1 cellular context compared by ENCODE assay signal in genomic region chr19:36460046-36460445, GRCh38.
TF ChIP-seq lines count a peak whose summit lies in the region.

No MANE protein-coding gene starts in this region.

TF ChIP-seq in GM23338, 12 proteins besides CTCF, POLR2A, EP300 and RAD21 (continued from another document):
- TF ChIP-seq REST (IDR thresholded peaks at IDR 0.05; ENCODE audit: unreplicated experiment) (no peak), ZNF462 (CRISPR knock-in tag; IDR thresholded peaks at IDR 0.05) (no peak), EZH2 (IDR thresholded peaks at IDR 0.05; ENCODE audit: low read depth, unreplicated experiment) (no peak), STAT1 (IDR thresholded peaks at IDR 0.05; ENCODE audit: unreplicated experiment) (no peak), ETS1 (IDR thresholded peaks at IDR 0.05) (no peak), ZNF331 (CRISPR knock-in tag; IDR thresholded peaks at IDR 0.05; ENCODE audit: low read depth) (no peak), CREB1 (CRISPR knock-in tag; IDR thresholded peaks at IDR 0.05; ENCODE audit: low read depth) (no peak), JUNB (IDR thresholded peaks at IDR 0.05; ENCODE audit: unreplicated experiment) (no peak), NANOG (IDR thresholded peaks at IDR 0.05; ENCODE audit: borderline replicate concordance) (no peak), POLR2AphosphoS5 (IDR thresholded peaks at IDR 0.05; ENCODE audit: low read depth) (no peak)
